Comparison of ENCODE assay signal across 9 cellular contexts in genomic region chr10:46256356-46256747, GRCh38. TPM values are rescaled to one million over a fixed set of nuclear protein-coding genes. Genes with fewer than 3 reads are reported as not detected.
"Had no signal": no experiment of that assay in that cellular context is flagged by ENCODE, and none has a peak within 500 bp of the region (broad histone marks: within the 10 kb centered on the region; RNA-seq: fewer than 3 reads in every experiment).

No MANE protein-coding gene starts in this region.

RNA-seq across cellular contexts. Expression of gene ANTXRL, which starts 30.4 kb away (rescaled TPM):
- total RNA-seq: lung; mesothelial cell of epicardium; osteoblast; psoas muscle; right lobe of liver; T-helper 2 cell treated with Interferon-gamma antibody and Interleukin-4, amounts not matched to agents 100 ng/mL and 5 ng/mL, for 36 hours; thyroid gland had no signal
- polyA plus RNA-seq: immature natural killer cell, lung, neural cell had no signal
